Comparison of ENCODE assay signal across 8 cellular contexts in genomic region chr1:181087400-181087901, GRCh38. TPM values are rescaled to one million over a fixed set of nuclear protein-coding genes. Genes with fewer than 3 reads are reported as not detected.
DNase-seq lines count a peak whose midpoint lies in the region; ATAC-seq and TF ChIP-seq lines count a peak whose summit lies in the region.

No MANE protein-coding gene starts in this region.

- no peaks in the 10 kb centered on the region for H3F3A ChIP-seq in OCI-LY1 (ENCODE audit: insufficient read depth, low read length)

- no TSS peak for BruUV-seq in mammary epithelial cell (replicated peaks; lab: Mats Ljungman, UMichigan)

- H3K27me3 Mint-ChIP-seq in stimulated activated naive CD8-positive, alpha-beta T cell treated with anti-CD3 and anti-CD28 coated beads, Interleukin-15, Interleukin-2, amounts not matched to agents 100 ng/mL and 50 ng/mL, for 24 hours, result no peaks in the 10 kb centered on the region

- 76% methylated on average over 8 of the region's 8 CpGs for WGBS in mammary epithelial cell (ENCODE audit: low coverage, missing lambda C conversion rate)

- dilution Hi-C loops in mammary epithelial cell (cut with HindIII; ENCODE audit: low sequenced_read_pairs), result no loop called here

- H3K27ac Mint-ChIP-seq in stimulated activated naive CD8-positive, alpha-beta T cell treated with anti-CD3 and anti-CD28 coated beads, Interleukin-15, Interleukin-2, amounts not matched to agents 100 ng/mL and 50 ng/mL, for 24 hours, result peak overlapping the region; percentile 98

- H4K20me1 ChIP-seq in OCI-LY1 (ENCODE audit: insufficient read depth, low read length) (no peaks in the 10 kb centered on the region), mammary epithelial cell (ENCODE audit: insufficient read depth, low read length) (peaks cover 17% of the 10 kb centered on the region)

- H3K4me2 ChIP-seq in OCI-LY1 (ENCODE audit: low read length), result peak overlapping the region; percentile 98
- peak overlapping the region; percentile 77 for H3K4me2 ChIP-seq in mammary epithelial cell (ENCODE audit: insufficient read depth, low read depth, low read length)

- H3K4me3 ChIP-seq in OCI-LY1 (ENCODE audit: low read depth, low read length, poor library complexity, severe bottlenecking) (peak overlapping the region; percentile 87), mammary epithelial cell (replicated peaks in 1 of 3; ENCODE audit: insufficient read depth in 1 of 3, low read depth in 2 of 3, low read length in 3 of 3) (no peak overlapping the region)

- H3K4me1 Mint-ChIP-seq in stimulated activated naive CD8-positive, alpha-beta T cell treated with anti-CD3 and anti-CD28 coated beads, Interleukin-15, Interleukin-2, amounts not matched to agents 100 ng/mL and 50 ng/mL, for 24 hours (ENCODE audit: low read depth), result peaks cover 44% of the 10 kb centered on the region

- H3K4me1 ChIP-seq in OCI-LY1 (ENCODE audit: insufficient read depth, low read length, severe bottlenecking), result peaks cover 35% of the 10 kb centered on the region
- H3K4me1 ChIP-seq in mammary epithelial cell (ENCODE audit: insufficient read depth, low read length), result peaks cover 29% of the 10 kb centered on the region

- H3K27me3 ChIP-seq in OCI-LY1 (ENCODE audit: insufficient read depth, low read length), result no peaks in the 10 kb centered on the region
- no peaks in the 10 kb centered on the region for H3K27me3 ChIP-seq in mammary epithelial cell (ENCODE audit: insufficient read depth, low read length)

- CTCF ChIA-PET in mammary epithelial cell (lab: Charles Lee; ENCODE audit: low non-redundant PET), result no interaction called here

- in situ Hi-C loops in mammary epithelial cell (cut with MboI; ENCODE audit: low sequenced_read_pairs in 2 of 2), result no loop called here

- ATAC-seq in HG02852 (IDR thresholded peaks at IDR 0.05; ENCODE audit: unreplicated experiment) (no peak), GM18867 (IDR thresholded peaks at IDR 0.05; ENCODE audit: unreplicated experiment) (no peak), HG03159 (IDR thresholded peaks at IDR 0.05; ENCODE audit: unreplicated experiment) (no peak)

- peaks cover 35% of the 10 kb centered on the region for H3K36me3 Mint-ChIP-seq in stimulated activated naive CD8-positive, alpha-beta T cell treated with anti-CD3 and anti-CD28 coated beads, Interleukin-15, Interleukin-2, amounts not matched to agents 100 ng/mL and 50 ng/mL, for 24 hours (ENCODE audit: low read depth)

- H3K36me3 ChIP-seq in OCI-LY1 (ENCODE audit: insufficient read depth, low read length) (no peaks in the 10 kb centered on the region; the same call in 1 of the 2 replicates), mammary epithelial cell (ENCODE audit: insufficient read depth, low read length) (peaks cover 4% of the 10 kb centered on the region)

- no peak overlapping the region for H2AFZ ChIP-seq in OCI-LY1 (ENCODE audit: low read length)
- no peak overlapping the region for H2AFZ ChIP-seq in mammary epithelial cell (ENCODE audit: low read depth, low read length)

- H3K9ac ChIP-seq in OCI-LY1 (ENCODE audit: low read length) (no peak overlapping the region; the same call in 1 of the 2 replicates), mammary epithelial cell (ENCODE audit: insufficient read depth, low read length) (no peak overlapping the region)

- H3K9me2 ChIP-seq in OCI-LY1 (ENCODE audit: low read depth, low read length), result no peaks in the 10 kb centered on the region

- DNase-seq in activated CD4-positive, alpha-beta T cell treated with anti-CD3 and anti-CD28 coated beads for 48 hours, result peak; percentile 47
- DNase-seq in activated CD4-positive, alpha-beta T cell treated with anti-CD3 and anti-CD28 coated beads, Interleukin-2, amount 50 U/mL, for 1 hour, result no peak
- DNase-seq in mammary epithelial cell, result no peak

- intact Hi-C loops in mammary epithelial cell (cut with micrococcal nuclease), result loop anchor here (5.0 kb wide), 1 partner anchor 310 kb away; no protein-coding TSS in a partner anchor

- TF ChIP-seq CTCF in OCI-LY1 (IDR thresholded peaks at IDR 0.05; ENCODE audit: low read length) (no peak), mammary epithelial cell (conservative IDR thresholded peaks at IDR 0.05 in 1 of 2, IDR thresholded peaks at IDR 0.05 in 1 of 2; ENCODE audit: extremely low read depth in 1 of 2, insufficient read depth in 1 of 2, low read depth in 1 of 2, low read length in 2 of 2) (no peak)

- H3K79me2 ChIP-seq in OCI-LY1 (ENCODE audit: insufficient read depth, low read length) (no peaks in the 10 kb centered on the region), mammary epithelial cell (ENCODE audit: insufficient read depth, low read length) (peaks cover 42% of the 10 kb centered on the region)

- H3K9me3 Mint-ChIP-seq in stimulated activated naive CD8-positive, alpha-beta T cell treated with anti-CD3 and anti-CD28 coated beads, Interleukin-15, Interleukin-2, amounts not matched to agents 100 ng/mL and 50 ng/mL, for 24 hours, result no peaks in the 10 kb centered on the region

- peak overlapping the region; percentile 95 for H3K4me3 Mint-ChIP-seq in stimulated activated naive CD8-positive, alpha-beta T cell treated with anti-CD3 and anti-CD28 coated beads, Interleukin-15, Interleukin-2, amounts not matched to agents 100 ng/mL and 50 ng/mL, for 24 hours

- H3K27ac ChIP-seq in OCI-LY1 (ENCODE audit: low read depth, low read length, poor library complexity, severe bottlenecking) (no peak overlapping the region), mammary epithelial cell (ENCODE audit: insufficient read depth, low read depth, low read length) (peak overlapping the region; percentile 16)

- H3K9me3 ChIP-seq in OCI-LY1 (ENCODE audit: low read length), result no peaks in the 10 kb centered on the region
- no peaks in the 10 kb centered on the region for H3K9me3 ChIP-seq in mammary epithelial cell (replicated peaks; ENCODE audit: insufficient read depth, low read length)

RNA-seq across cellular contexts. Expression of gene IER5, which starts 1.0 kb away (rescaled TPM):
- 10 to 100 TPM; 16.3 to 37.5 TPM for total RNA-seq in mammary epithelial cell
- polyA plus RNA-seq in mammary epithelial cell, result 21.0 TPM
- polyA minus RNA-seq in mammary epithelial cell, result 11.8 TPM

RNA-seq across cellular contexts. Expression of gene MR1, which starts 53.7 kb away (rescaled TPM):
- total RNA-seq in mammary epithelial cell, result 10 to 100 TPM; 20.4 to 46.3 TPM
- 18.0 TPM for polyA plus RNA-seq in mammary epithelial cell
- 32.5 TPM for polyA minus RNA-seq in mammary epithelial cell
